ENCODE assay signal across 11 cellular contexts in the genomic region with DNA sequence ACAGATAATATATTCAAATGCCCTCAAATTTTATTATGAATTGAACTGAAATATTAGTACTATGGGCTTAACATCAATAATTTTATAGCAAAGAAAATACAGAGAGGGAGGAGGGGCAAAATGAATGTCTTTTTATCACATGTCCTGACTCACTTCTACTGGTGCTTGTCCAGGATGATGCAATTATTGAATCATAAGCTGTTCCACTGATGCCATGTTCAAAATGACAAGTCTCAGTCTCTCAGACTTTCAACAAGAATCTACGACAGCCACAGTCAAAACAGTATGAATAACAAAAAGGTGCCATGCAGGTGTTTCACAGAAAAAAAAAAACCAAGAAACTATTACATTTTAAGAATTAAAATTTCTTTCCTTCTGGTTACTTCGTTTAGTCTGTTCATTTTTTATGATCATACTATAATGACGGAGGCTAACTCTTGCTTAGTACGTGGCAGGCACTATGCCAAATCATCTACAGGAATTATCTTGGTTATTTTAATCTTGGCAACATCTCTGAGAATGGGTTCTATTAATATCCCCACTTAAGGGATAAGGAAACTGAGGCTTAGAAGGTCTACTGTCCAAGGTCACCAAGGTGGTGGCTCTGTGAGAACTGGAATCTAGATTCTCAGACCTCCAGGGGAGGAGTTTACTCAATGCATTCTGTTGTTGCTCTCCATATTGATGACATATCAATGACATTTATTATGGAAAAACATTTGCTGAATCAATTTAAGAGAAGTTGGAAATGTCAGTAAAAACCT.
DNase-seq lines count a peak whose midpoint lies in the region; ATAC-seq, FAIRE-seq and TF ChIP-seq lines count a peak whose summit lies in the region.
"Had no signal": no experiment of that assay in that cellular context is flagged by ENCODE, and none has a peak within 500 bp of the region (broad histone marks: within the 10 kb centered on the region; RNA-seq: fewer than 3 reads in every experiment).

No MANE protein-coding gene starts in this region.

- H3K9me3 ChIP-seq in OCI-LY7 (ENCODE audit: low read length): no peaks in the 10 kb centered on the region
- H3K9me3 ChIP-seq: suprapubic skin had no signal

- H3K4me3 Mint-ChIP-seq in stimulated activated memory B cell treated with anti-CD40 and anti-IgM and Interleukin-4, amounts not matched to agents 10 μg/mL and 1 μg/mL and 100 μg/mL, for 72 hours: no peak overlapping the region

- BruUV-seq in OCI-LY7 (replicated peaks; lab: Mats Ljungman, UMichigan): no TSS peak

- H4K20me1 ChIP-seq in OCI-LY7 (ENCODE audit: insufficient read depth, low read length): no peaks in the 10 kb centered on the region

- no peak for TF ChIP-seq CTCF in fibroblast of mammary gland (conservative IDR thresholded peaks at IDR 0.05; ENCODE audit: control insufficient read depth, insufficient read depth, low read depth, low read length)
- TF ChIP-seq CTCF in OCI-LY7 (conservative IDR thresholded peaks at IDR 0.05; ENCODE audit: low read length): no peak

- peak overlapping the region; percentile 9 for H3K27ac Mint-ChIP-seq in stimulated activated memory B cell treated with anti-CD40 and anti-IgM and Interleukin-4, amounts not matched to agents 10 μg/mL and 1 μg/mL and 100 μg/mL, for 72 hours

- H3K27me3 Mint-ChIP-seq in stimulated activated memory B cell treated with anti-CD40 and anti-IgM and Interleukin-4, amounts not matched to agents 10 μg/mL and 1 μg/mL and 100 μg/mL, for 72 hours: no peaks in the 10 kb centered on the region

- H2AFZ ChIP-seq in OCI-LY7 (ENCODE audit: low read length): no peak overlapping the region

- peaks cover 19% of the 10 kb centered on the region for H3K36me3 Mint-ChIP-seq in stimulated activated memory B cell treated with anti-CD40 and anti-IgM and Interleukin-4, amounts not matched to agents 10 μg/mL and 1 μg/mL and 100 μg/mL, for 72 hours

- peaks cover under 1% of the 10 kb centered on the region for H3K4me1 ChIP-seq in OCI-LY7 (ENCODE audit: insufficient read depth, low read length, poor library complexity, severe bottlenecking)

- H3K4me3 ChIP-seq in fibroblast of mammary gland (ENCODE audit: control insufficient read depth, low read depth, low read length): no peak overlapping the region
- no peak overlapping the region for H3K4me3 ChIP-seq in OCI-LY7 (ENCODE audit: low read depth, low read length, poor library complexity, severe bottlenecking)
- H3K4me3 ChIP-seq: suprapubic skin had no signal

- H3K36me3 ChIP-seq in OCI-LY7 (ENCODE audit: insufficient read depth, low read length): peaks cover 31% of the 10 kb centered on the region
- H3K36me3 ChIP-seq: suprapubic skin had no signal

- no peak overlapping the region for H3K27ac ChIP-seq in OCI-LY7 (ENCODE audit: low read depth, low read length, poor library complexity, severe bottlenecking)
- H3K27ac ChIP-seq: suprapubic skin had no signal

- H3K4me1 Mint-ChIP-seq in stimulated activated memory B cell treated with anti-CD40 and anti-IgM and Interleukin-4, amounts not matched to agents 10 μg/mL and 1 μg/mL and 100 μg/mL, for 72 hours: peaks cover 22% of the 10 kb centered on the region

- peaks cover 90% of the 10 kb centered on the region for H3K79me2 ChIP-seq in OCI-LY7 (ENCODE audit: insufficient read depth, low read depth, low read length)

- ATAC-seq in stimulated activated memory B cell treated with anti-CD40 and anti-IgM and Interleukin-4, amounts not matched to agents 10 μg/mL and 1 μg/mL and 100 μg/mL, for 72 hours: no peak

- POLR2A ChIA-PET in OCI-LY7 (lab: Charles Lee): interaction anchor here (0.6 to 2.7 kb wide), 7 partner anchors 8 to 757 kb away, joined by 3 to 10 read pairs (median 3); no protein-coding TSS in a partner anchor

- H3K9me2 ChIP-seq in OCI-LY7 (ENCODE audit: insufficient read depth, low read length): no peaks in the 10 kb centered on the region

- peak; percentile 10 for DNase-seq in SIG-M5 treated with dmso at 0.1 percent for 504 hours (lab: John Stamatoyannopoulos, UW; ENCODE audit: unreplicated experiment)
- no peak for DNase-seq in SIG-M5 (lab: John Stamatoyannopoulos, UW)
- peak; percentile 49 for DNase-seq in RCC 7860 (ENCODE audit: low spot score)
- DNase-seq in fibroblast of mammary gland (ENCODE audit: low read depth): peak; percentile 88
- DNase-seq in NCI-H524 treated with DMSO at 0.1 percent for 48 hours (lab: John Stamatoyannopoulos, UW): no peak
- DNase-seq in OCI-LY7 (ENCODE audit: low spot score): no peak
- DNase-seq in RPMI8226: no peak
- DNase-seq: anterior cingulate cortex, right cardiac atrium had no signal

- CTCF ChIA-PET in OCI-LY7 (lab: Charles Lee; ENCODE audit: unreplicated experiment): no interaction called here

- H3K4me2 ChIP-seq in OCI-LY7 (ENCODE audit: low read length): no peak overlapping the region

- intact Hi-C loops in OCI-LY7 (cut with micrococcal nuclease; ENCODE audit: unreplicated experiment): no loop called here

- peaks cover 2% of the 10 kb centered on the region for H3K9me3 Mint-ChIP-seq in stimulated activated memory B cell treated with anti-CD40 and anti-IgM and Interleukin-4, amounts not matched to agents 10 μg/mL and 1 μg/mL and 100 μg/mL, for 72 hours

- FAIRE-seq in RCC 7860 (lab: Jason Lieb, UNC): peak; percentile 28

Comparison
In these comparisons a context has a peak if more than half of its experiments do, and no peak if none do; other contexts are left out.
1. DNase-seq: peak in SIG-M5 treated with dmso at 0.1 percent for 504 hours (single experiment), RCC 7860 (single experiment) and fibroblast of mammary gland (single experiment); none in SIG-M5 (single experiment), NCI-H524 treated with DMSO at 0.1 percent for 48 hours (single experiment), OCI-LY7 (single experiment) and RPMI8226 (single experiment).